ENCODE assay signal across 8 cellular contexts in the genomic region with DNA sequence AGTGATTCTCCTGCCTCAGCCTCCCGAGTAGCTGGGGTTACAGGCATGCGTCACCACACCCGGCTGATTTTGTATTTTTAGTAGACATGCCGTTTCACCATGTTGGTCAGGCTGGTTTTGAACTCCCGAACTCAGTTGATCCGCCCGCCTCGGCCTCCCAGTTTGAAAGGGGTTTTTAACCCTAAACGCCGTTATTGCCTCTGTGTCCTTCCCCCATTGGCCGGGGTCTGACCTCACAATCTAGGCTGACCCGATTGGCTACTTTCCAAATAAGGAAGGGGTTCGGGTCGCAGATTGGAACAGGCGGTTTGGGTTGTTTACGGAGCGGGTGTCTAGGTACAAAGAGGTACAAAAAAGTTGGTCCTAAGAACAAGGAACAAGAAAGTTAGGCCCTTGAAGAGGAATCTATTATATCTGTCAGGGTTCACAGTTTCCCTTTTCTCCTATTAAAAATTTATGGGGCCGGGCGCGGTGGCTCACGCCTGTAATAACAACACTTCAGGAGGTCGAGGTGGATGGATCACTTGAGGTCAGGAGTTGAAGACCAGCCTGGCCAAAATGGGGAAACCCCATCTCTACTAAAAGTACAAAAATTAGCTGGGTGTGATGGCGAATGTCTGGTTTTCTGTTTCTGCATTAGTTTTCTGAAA.
DNase-seq lines count a peak whose midpoint lies in the region; ATAC-seq and TF ChIP-seq lines count a peak whose summit lies in the region.

No MANE protein-coding gene starts in this region.

- peak overlapping the region; percentile 98 for H3K27ac Mint-ChIP-seq in effector memory CD8-positive, alpha-beta T cell

- H3K4me3 Mint-ChIP-seq in effector memory CD8-positive, alpha-beta T cell = peak overlapping the region; percentile 97 to 100

- H3K9me3 ChIP-seq in mucosa of rectum (ENCODE audit: control insufficient read depth in 2 of 2, low read length in 2 of 2) = peaks cover 7 to 9% of the 10 kb centered on the region in 2 donors

- H3K36me3 ChIP-seq in mucosa of rectum (ENCODE audit: control insufficient read depth in 2 of 2, insufficient read depth in 2 of 2, low read length in 2 of 2) = no peaks in the 10 kb centered on the region

- peaks cover 11 to 36% of the 10 kb centered on the region in 2 donors for H3K4me1 Mint-ChIP-seq in effector memory CD8-positive, alpha-beta T cell (ENCODE audit: low read depth in 2 of 2)

- ATAC-seq in effector memory CD8-positive, alpha-beta T cell (replicated peaks) = peak; percentile 13
- ATAC-seq in GM19397 (IDR thresholded peaks at IDR 0.05; ENCODE audit: unreplicated experiment) = no peak

- no peaks in the 10 kb centered on the region for H3K9me3 Mint-ChIP-seq in effector memory CD8-positive, alpha-beta T cell

- H3K27ac ChIP-seq in mucosa of rectum (ENCODE audit: low read depth in 2 of 2, low read length in 2 of 2) = peak overlapping the region; percentile 96 to 98
- H3K27ac ChIP-seq in substantia nigra (ENCODE audit: low read depth, low read length, poor library complexity, severe bottlenecking) = peak overlapping the region; percentile 94

- no peaks in the 10 kb centered on the region for H3K27me3 ChIP-seq in mucosa of rectum (ENCODE audit: control insufficient read depth in 2 of 2, insufficient read depth in 2 of 2, low read length in 2 of 2)

- peak overlapping the region; percentile 81 to 99 for H3K9ac ChIP-seq in mucosa of rectum (ENCODE audit: low read depth in 1 of 2, low read length in 2 of 2)

- H3K27me3 Mint-ChIP-seq in effector memory CD8-positive, alpha-beta T cell = no peaks in the 10 kb centered on the region

- DNase-seq in CMK (ENCODE audit: low read depth) (peak; percentile 12), LNCaP clone FGC (ENCODE audit: low read depth) (no peak), substantia nigra (lab: John Stamatoyannopoulos, UW) (peak in 10 of 49 donors; percentile 1 to 58 (median 5)), HPDE6-E6E7 (ENCODE audit: extremely low spot score) (no peak)
- peak; percentile 47 to 60 for DNase-seq in activated CD4-positive, alpha-beta T cell treated with anti-CD3 and anti-CD28 coated beads, Interleukin-2, amount 50 U/mL, for 48 hours
- peak in 1 of 3 experiments; percentile 36 for DNase-seq in effector memory CD8-positive, alpha-beta T cell

- H3K4me3 ChIP-seq in LNCaP clone FGC (ENCODE audit: low read depth, low read length) (peak overlapping the region; percentile 63), mucosa of rectum (ENCODE audit: low read length in 2 of 2) (peak overlapping the region; percentile 97 to 98)

- no peak for TF ChIP-seq CTCF in LNCaP clone FGC (IDR thresholded peaks at IDR 0.05; ENCODE audit: control insufficient read depth, extremely low read depth, insufficient read depth)

- H3K36me3 Mint-ChIP-seq in effector memory CD8-positive, alpha-beta T cell (ENCODE audit: insufficient read depth) = peaks cover 20% of the 10 kb centered on the region

- H3K4me1 ChIP-seq in mucosa of rectum (ENCODE audit: control insufficient read depth in 2 of 2, insufficient read depth in 2 of 2, low read length in 2 of 2) = peaks cover 0 to 3% of the 10 kb centered on the region in 2 donors

Comparison
In these comparisons a context has a peak if more than half of its experiments do, and no peak if none do; other contexts are left out.
1. DNase-seq: peak in CMK (single experiment) and activated CD4-positive, alpha-beta T cell treated with anti-CD3 and anti-CD28 coated beads, Interleukin-2, amount 50 U/mL, for 48 hours (2 of 2); none in LNCaP clone FGC (single experiment) and HPDE6-E6E7 (single experiment).